In genomic region chr3:184177331-184177731, GRCh38 we compare ENCODE assay signal across 8 cellular contexts. TPM values are rescaled to one million over a fixed set of nuclear protein-coding genes. Genes with fewer than 3 reads are reported as not detected.
DNase-seq lines count a peak whose midpoint lies in the region; ATAC-seq and TF ChIP-seq lines count a peak whose summit lies in the region.

No MANE protein-coding gene starts in this region.

- H3K4me3 Mint-ChIP-seq in endodermal cell: peak overlapping the region; percentile 98
- H3K4me3 Mint-ChIP-seq in nephron: peak overlapping the region; percentile 94 to 99 (median 97)

- TF ChIP-seq CTCF in AG09309 (IDR thresholded peaks at IDR 0.05; ENCODE audit: control insufficient read depth, insufficient read depth, low read depth, low read length, missing control alignments) (no peak), endodermal cell (conservative IDR thresholded peaks at IDR 0.05) (no peak), nephron (IDR thresholded peaks at IDR 0.05; ENCODE audit: unreplicated experiment in 3 of 3) (no peak)

- H3K36me3 Mint-ChIP-seq in endodermal cell (ENCODE audit: low read depth): peaks cover 57% of the 10 kb centered on the region
- peaks cover 53% of the 10 kb centered on the region for H3K36me3 Mint-ChIP-seq in nephron (ENCODE audit: low read depth)

- H3K4me3 ChIP-seq in AG09309 (ENCODE audit: control insufficient read depth, low read depth, low read length) (peak overlapping the region; percentile 82), endodermal cell (ENCODE audit: low read length) (peak overlapping the region; percentile 96)

- peak overlapping the region; percentile 17 for H3K9ac ChIP-seq in endodermal cell (ENCODE audit: extremely low read depth, low read length, poor library complexity, severe bottlenecking)

- peak overlapping the region; percentile 58 for H3K27ac ChIP-seq in endodermal cell (ENCODE audit: low read depth, low read length)

- H3K9me3 Mint-ChIP-seq in endodermal cell (no peaks in the 10 kb centered on the region), nephron (no peaks in the 10 kb centered on the region)

- H3K36me3 ChIP-seq in endodermal cell (ENCODE audit: control insufficient read depth, insufficient read depth, low read length): peaks cover 62% of the 10 kb centered on the region

- H3K27me3 Mint-ChIP-seq in endodermal cell (ENCODE audit: insufficient read depth) (no peaks in the 10 kb centered on the region), nephron (ENCODE audit: low read depth) (no peaks in the 10 kb centered on the region)

- DNase-seq in AG09309 (ENCODE audit: low read depth): no peak
- DNase-seq in NCI-H82 treated with DMSO at 0.1 percent for 48 hours (lab: John Stamatoyannopoulos, UW; ENCODE audit: unreplicated experiment): peak; percentile 84
- no peak for DNase-seq in endodermal cell
- no peak for DNase-seq in T-helper 9 cell
- DNase-seq in DMS53 treated with DMSO at 0.1 percent for 48 hours (lab: John Stamatoyannopoulos, UW; ENCODE audit: unreplicated experiment): no peak

- ATAC-seq in HG03432 (IDR thresholded peaks at IDR 0.05; ENCODE audit: unreplicated experiment): no peak
- no peak for ATAC-seq in GM21619 (IDR thresholded peaks at IDR 0.05; ENCODE audit: unreplicated experiment)

- H3K27ac Mint-ChIP-seq in endodermal cell (peak overlapping the region; percentile 99), nephron (peak overlapping the region; percentile 91 to 94 (median 94))

- no peaks in the 10 kb centered on the region for H3K9me3 ChIP-seq in endodermal cell (ENCODE audit: control insufficient read depth, low read length)

- peaks cover 19% of the 10 kb centered on the region for H3K4me1 Mint-ChIP-seq in endodermal cell
- peaks cover 40% of the 10 kb centered on the region for H3K4me1 Mint-ChIP-seq in nephron

- H3K27me3 ChIP-seq in endodermal cell (ENCODE audit: control insufficient read depth, insufficient read depth, low read length, poor library complexity, severe bottlenecking): no peaks in the 10 kb centered on the region

- peaks cover 15% of the 10 kb centered on the region for H3K4me1 ChIP-seq in endodermal cell (ENCODE audit: control insufficient read depth, insufficient read depth, low read length)

- WGBS in endodermal cell (ENCODE audit: insufficient coverage in 1 of 2, insufficient read length in 1 of 2), 2 experiments: 40 to 51% methylated on average over 1 to 4 of the region's 4 CpGs

RNA-seq across cellular contexts. Expression of gene AP2M1, which starts 2.7 kb away (rescaled TPM):
- 100 to 1,000 TPM; 412 to 450 TPM for total RNA-seq in endodermal cell
- polyA plus RNA-seq in endodermal cell (2013, experiment 1 of 2): 350 TPM
- polyA plus RNA-seq in endodermal cell (2013, experiment 2 of 2): 319 TPM

RNA-seq across cellular contexts. Expression of gene ABCF3, which starts 8.7 kb away (rescaled TPM):
- 10 to 100 TPM; 57.6 to 57.8 TPM for total RNA-seq in endodermal cell
- polyA plus RNA-seq in endodermal cell (2013, experiment 1 of 2): 42.9 TPM
- polyA plus RNA-seq in endodermal cell (2013, experiment 2 of 2): 32.9 TPM

RNA-seq across cellular contexts. Expression of gene DVL3, which starts 22.2 kb away (rescaled TPM):
- 10 to 100 TPM; 90.5 to 95.1 TPM for total RNA-seq in endodermal cell
- 84.3 TPM for polyA plus RNA-seq in endodermal cell (2013, experiment 1 of 2)
- polyA plus RNA-seq in endodermal cell (2013, experiment 2 of 2): 76.5 TPM

RNA-seq across cellular contexts. Expression of gene EIF2B5, which starts 42.2 kb away (rescaled TPM):
- total RNA-seq in endodermal cell: 10 to 100 TPM; 33.4 to 37.5 TPM
- polyA plus RNA-seq in endodermal cell (2013, experiment 1 of 2): 43.1 TPM
- polyA plus RNA-seq in endodermal cell (2013, experiment 2 of 2): 32.9 TPM

RNA-seq across cellular contexts. Expression of gene VWA5B2, which starts 52.1 kb away (rescaled TPM):
- total RNA-seq in endodermal cell: under 1 TPM; 0.62 to 0.97 TPM
- polyA plus RNA-seq in endodermal cell (2013, experiment 1 of 2): 0.18 TPM
- polyA plus RNA-seq in endodermal cell (2013, experiment 2 of 2): 0.21 TPM
